In genomic region chr4:58188313-58188712, GRCh38 we compare ENCODE assay signal across 1 cellular context.
TF ChIP-seq lines count a peak whose summit lies in the region.

No MANE protein-coding gene starts in this region.

TF ChIP-seq in GM23338, 12 proteins besides CTCF, POLR2A, EP300 and RAD21:
- TF ChIP-seq ZNF462 (CRISPR knock-in tag; IDR thresholded peaks at IDR 0.05): no peak
- TF ChIP-seq REST (IDR thresholded peaks at IDR 0.05; ENCODE audit: unreplicated experiment): no peak
- TF ChIP-seq EZH2 (IDR thresholded peaks at IDR 0.05; ENCODE audit: low read depth, unreplicated experiment): no peak
- TF ChIP-seq JUNB (IDR thresholded peaks at IDR 0.05; ENCODE audit: unreplicated experiment): no peak
- TF ChIP-seq CREB1 (CRISPR knock-in tag; IDR thresholded peaks at IDR 0.05; ENCODE audit: low read depth): no peak
- TF ChIP-seq ZNF114 (CRISPR knock-in tag; IDR thresholded peaks at IDR 0.05): no peak
- TF ChIP-seq STAT1 (IDR thresholded peaks at IDR 0.05; ENCODE audit: unreplicated experiment): no peak
- TF ChIP-seq EZH2phosphoT487 (IDR thresholded peaks at IDR 0.05; ENCODE audit: unreplicated experiment): no peak
- no peak for TF ChIP-seq NANOG (IDR thresholded peaks at IDR 0.05; ENCODE audit: borderline replicate concordance)
- no peak for TF ChIP-seq ETS1 (IDR thresholded peaks at IDR 0.05)
- TF ChIP-seq POLR2AphosphoS5 (IDR thresholded peaks at IDR 0.05; ENCODE audit: low read depth): no peak
- no peak for TF ChIP-seq ZNF331 (CRISPR knock-in tag; IDR thresholded peaks at IDR 0.05; ENCODE audit: low read depth)
TF ChIP-seq in GM23338: peak in this region for 0.
